Comparison of ENCODE assay signal across 1 cellular context in the genomic region with DNA sequence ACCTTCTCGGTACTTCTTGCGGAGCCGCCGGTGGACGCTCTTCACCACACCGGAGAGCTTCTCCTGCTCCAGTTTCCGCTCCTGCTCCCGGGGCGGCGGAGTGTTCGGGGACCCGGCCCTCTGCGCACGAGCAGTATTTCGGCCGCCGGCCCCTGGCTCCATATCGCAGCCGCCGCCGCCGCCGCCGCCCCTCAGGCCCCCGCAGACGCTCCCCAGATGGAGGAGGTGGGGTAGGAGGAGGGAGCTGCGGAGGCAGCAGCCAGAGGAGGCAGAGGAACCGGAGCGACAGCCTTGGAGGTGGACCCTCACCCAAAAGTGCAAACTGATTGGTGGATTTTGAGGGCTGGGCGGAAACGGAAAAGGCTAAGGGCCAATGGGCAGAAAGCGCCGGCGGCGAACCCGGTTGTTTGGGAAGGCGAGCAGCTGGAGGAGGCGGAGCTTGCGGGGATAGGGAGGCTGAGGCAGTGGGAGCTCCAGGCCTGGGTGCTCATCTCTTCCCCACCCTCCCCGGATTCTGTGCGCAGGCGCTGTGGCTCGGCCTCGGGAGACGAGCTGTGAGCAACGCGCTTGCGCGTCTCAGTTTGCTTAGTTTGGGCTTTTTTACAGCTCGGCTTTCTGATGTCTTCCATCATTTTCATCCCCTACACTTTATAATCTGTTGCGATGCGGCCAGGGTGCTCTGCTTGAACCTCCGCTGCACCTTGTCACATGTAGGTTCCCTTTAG.
TF ChIP-seq lines count a peak whose summit lies in the region.

No MANE protein-coding gene starts in this region.

TF ChIP-seq in HepG2, 621 proteins besides CTCF, POLR2A, EP300 and RAD21 (continued from another document and continues in another):
- TF ChIP-seq, protein P1, sequence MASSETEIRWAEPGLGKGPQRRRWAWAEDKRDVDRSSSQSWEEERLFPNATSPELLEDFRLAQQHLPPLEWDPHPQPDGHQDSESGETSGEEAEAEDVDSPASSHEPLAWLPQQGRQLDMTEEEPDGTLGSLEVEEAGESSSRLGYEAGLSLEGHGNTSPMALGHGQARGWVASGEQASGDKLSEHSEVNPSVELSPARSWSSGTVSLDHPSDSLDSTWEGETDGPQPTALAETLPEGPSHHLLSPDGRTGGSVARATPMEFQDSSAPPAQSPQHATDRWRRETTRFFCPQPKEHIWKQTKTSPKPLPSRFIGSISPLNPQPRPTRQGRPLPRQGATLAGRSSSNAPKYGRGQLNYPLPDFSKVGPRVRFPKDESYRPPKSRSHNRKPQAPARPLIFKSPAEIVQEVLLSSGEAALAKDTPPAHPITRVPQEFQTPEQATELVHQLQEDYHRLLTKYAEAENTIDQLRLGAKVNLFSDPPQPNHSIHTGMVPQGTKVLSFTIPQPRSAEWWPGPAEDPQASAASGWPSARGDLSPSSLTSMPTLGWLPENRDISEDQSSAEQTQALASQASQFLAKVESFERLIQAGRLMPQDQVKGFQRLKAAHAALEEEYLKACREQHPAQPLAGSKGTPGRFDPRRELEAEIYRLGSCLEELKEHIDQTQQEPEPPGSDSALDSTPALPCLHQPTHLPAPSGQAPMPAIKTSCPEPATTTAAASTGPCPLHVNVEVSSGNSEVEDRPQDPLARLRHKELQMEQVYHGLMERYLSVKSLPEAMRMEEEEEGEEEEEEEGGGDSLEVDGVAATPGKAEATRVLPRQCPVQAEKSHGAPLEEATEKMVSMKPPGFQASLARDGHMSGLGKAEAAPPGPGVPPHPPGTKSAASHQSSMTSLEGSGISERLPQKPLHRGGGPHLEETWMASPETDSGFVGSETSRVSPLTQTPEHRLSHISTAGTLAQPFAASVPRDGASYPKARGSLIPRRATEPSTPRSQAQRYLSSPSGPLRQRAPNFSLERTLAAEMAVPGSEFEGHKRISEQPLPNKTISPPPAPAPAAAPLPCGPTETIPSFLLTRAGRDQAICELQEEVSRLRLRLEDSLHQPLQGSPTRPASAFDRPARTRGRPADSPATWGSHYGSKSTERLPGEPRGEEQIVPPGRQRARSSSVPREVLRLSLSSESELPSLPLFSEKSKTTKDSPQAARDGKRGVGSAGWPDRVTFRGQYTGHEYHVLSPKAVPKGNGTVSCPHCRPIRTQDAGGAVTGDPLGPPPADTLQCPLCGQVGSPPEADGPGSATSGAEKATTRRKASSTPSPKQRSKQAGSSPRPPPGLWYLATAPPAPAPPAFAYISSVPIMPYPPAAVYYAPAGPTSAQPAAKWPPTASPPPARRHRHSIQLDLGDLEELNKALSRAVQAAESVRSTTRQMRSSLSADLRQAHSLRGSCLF (CRISPR knock-in tag; IDR thresholded peaks at IDR 0.05; ENCODE audit: borderline replicate concordance): no peak
- peak; percentile 4; the same call in 1 of the 2 replicates for TF ChIP-seq PHF20 (CRISPR knock-in tag; IDR thresholded peaks at IDR 0.05)
- no peak for TF ChIP-seq TGIF2 (CRISPR knock-in tag; IDR thresholded peaks at IDR 0.05)
- TF ChIP-seq RBFOX2 (IDR thresholded peaks at IDR 0.05; ENCODE audit: low read depth, low read length): peak; percentile 76
- no peak for TF ChIP-seq SMC3 (IDR thresholded peaks at IDR 0.05; ENCODE audit: low read length)
- TF ChIP-seq DMAP1 (CRISPR knock-in tag; IDR thresholded peaks at IDR 0.05): no peak; the same call in 1 of the 2 replicates
- TF ChIP-seq, protein P2, sequence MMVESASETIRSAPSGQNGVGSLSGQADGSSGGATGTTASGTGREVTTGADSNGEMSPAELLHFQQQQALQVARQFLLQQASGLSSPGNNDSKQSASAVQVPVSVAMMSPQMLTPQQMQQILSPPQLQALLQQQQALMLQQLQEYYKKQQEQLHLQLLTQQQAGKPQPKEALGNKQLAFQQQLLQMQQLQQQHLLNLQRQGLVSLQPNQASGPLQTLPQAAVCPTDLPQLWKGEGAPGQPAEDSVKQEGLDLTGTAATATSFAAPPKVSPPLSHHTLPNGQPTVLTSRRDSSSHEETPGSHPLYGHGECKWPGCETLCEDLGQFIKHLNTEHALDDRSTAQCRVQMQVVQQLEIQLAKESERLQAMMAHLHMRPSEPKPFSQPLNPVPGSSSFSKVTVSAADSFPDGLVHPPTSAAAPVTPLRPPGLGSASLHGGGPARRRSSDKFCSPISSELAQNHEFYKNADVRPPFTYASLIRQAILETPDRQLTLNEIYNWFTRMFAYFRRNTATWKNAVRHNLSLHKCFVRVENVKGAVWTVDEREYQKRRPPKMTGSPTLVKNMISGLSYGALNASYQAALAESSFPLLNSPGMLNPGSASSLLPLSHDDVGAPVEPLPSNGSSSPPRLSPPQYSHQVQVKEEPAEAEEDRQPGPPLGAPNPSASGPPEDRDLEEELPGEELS (CRISPR knock-in tag; IDR thresholded peaks at IDR 0.05): no peak
- TF ChIP-seq, protein P3, sequence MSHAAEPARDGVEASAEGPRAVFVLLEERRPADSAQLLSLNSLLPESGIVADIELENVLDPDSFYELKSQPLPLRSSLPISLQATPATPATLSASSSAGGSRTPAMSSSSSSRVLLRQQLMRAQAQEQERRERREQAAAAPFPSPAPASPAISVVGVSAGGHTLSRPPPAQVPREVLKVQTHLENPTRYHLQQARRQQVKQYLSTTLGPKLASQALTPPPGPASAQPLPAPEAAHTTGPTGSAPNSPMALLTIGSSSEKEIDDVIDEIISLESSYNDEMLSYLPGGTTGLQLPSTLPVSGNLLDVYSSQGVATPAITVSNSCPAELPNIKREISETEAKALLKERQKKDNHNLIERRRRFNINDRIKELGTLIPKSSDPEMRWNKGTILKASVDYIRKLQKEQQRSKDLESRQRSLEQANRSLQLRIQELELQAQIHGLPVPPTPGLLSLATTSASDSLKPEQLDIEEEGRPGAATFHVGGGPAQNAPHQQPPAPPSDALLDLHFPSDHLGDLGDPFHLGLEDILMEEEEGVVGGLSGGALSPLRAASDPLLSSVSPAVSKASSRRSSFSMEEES (CRISPR knock-in tag; IDR thresholded peaks at IDR 0.05): no peak
- peak; percentile 40; the same call in 1 of the 2 replicates for TF ChIP-seq FOXK1 (CRISPR knock-in tag; IDR thresholded peaks at IDR 0.05; ENCODE audit: borderline replicate concordance, low read depth)
- TF ChIP-seq, protein P4, sequence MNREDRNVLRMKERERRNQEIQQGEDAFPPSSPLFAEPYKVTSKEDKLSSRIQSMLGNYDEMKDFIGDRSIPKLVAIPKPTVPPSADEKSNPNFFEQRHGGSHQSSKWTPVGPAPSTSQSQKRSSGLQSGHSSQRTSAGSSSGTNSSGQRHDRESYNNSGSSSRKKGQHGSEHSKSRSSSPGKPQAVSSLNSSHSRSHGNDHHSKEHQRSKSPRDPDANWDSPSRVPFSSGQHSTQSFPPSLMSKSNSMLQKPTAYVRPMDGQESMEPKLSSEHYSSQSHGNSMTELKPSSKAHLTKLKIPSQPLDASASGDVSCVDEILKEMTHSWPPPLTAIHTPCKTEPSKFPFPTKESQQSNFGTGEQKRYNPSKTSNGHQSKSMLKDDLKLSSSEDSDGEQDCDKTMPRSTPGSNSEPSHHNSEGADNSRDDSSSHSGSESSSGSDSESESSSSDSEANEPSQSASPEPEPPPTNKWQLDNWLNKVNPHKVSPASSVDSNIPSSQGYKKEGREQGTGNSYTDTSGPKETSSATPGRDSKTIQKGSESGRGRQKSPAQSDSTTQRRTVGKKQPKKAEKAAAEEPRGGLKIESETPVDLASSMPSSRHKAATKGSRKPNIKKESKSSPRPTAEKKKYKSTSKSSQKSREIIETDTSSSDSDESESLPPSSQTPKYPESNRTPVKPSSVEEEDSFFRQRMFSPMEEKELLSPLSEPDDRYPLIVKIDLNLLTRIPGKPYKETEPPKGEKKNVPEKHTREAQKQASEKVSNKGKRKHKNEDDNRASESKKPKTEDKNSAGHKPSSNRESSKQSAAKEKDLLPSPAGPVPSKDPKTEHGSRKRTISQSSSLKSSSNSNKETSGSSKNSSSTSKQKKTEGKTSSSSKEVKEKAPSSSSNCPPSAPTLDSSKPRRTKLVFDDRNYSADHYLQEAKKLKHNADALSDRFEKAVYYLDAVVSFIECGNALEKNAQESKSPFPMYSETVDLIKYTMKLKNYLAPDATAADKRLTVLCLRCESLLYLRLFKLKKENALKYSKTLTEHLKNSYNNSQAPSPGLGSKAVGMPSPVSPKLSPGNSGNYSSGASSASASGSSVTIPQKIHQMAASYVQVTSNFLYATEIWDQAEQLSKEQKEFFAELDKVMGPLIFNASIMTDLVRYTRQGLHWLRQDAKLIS (CRISPR knock-in tag; IDR thresholded peaks at IDR 0.05): no peak
- no peak for TF ChIP-seq ZNF570 (CRISPR knock-in tag; IDR thresholded peaks at IDR 0.05; ENCODE audit: borderline replicate concordance)
- TF ChIP-seq, protein P5, sequence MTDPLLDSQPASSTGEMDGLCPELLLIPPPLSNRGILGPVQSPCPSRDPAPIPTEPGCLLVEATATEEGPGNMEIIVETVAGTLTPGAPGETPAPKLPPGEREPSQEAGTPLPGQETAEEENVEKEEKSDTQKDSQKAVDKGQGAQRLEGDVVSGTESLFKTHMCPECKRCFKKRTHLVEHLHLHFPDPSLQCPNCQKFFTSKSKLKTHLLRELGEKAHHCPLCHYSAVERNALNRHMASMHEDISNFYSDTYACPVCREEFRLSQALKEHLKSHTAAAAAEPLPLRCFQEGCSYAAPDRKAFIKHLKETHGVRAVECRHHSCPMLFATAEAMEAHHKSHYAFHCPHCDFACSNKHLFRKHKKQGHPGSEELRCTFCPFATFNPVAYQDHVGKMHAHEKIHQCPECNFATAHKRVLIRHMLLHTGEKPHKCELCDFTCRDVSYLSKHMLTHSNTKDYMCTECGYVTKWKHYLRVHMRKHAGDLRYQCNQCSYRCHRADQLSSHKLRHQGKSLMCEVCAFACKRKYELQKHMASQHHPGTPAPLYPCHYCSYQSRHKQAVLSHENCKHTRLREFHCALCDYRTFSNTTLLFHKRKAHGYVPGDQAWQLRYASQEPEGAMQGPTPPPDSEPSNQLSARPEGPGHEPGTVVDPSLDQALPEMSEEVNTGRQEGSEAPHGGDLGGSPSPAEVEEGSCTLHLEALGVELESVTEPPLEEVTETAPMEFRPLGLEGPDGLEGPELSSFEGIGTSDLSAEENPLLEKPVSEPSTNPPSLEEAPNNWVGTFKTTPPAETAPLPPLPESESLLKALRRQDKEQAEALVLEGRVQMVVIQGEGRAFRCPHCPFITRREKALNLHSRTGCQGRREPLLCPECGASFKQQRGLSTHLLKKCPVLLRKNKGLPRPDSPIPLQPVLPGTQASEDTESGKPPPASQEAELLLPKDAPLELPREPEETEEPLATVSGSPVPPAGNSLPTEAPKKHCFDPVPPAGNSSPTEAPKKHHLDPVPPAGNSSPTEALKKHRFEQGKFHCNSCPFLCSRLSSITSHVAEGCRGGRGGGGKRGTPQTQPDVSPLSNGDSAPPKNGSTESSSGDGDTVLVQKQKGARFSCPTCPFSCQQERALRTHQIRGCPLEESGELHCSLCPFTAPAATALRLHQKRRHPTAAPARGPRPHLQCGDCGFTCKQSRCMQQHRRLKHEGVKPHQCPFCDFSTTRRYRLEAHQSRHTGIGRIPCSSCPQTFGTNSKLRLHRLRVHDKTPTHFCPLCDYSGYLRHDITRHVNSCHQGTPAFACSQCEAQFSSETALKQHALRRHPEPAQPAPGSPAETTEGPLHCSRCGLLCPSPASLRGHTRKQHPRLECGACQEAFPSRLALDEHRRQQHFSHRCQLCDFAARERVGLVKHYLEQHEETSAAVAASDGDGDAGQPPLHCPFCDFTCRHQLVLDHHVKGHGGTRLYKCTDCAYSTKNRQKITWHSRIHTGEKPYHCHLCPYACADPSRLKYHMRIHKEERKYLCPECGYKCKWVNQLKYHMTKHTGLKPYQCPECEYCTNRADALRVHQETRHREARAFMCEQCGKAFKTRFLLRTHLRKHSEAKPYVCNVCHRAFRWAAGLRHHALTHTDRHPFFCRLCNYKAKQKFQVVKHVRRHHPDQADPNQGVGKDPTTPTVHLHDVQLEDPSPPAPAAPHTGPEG (CRISPR knock-in tag; IDR thresholded peaks at IDR 0.05): no peak
- no peak for TF ChIP-seq RARG (CRISPR knock-in tag; IDR thresholded peaks at IDR 0.05; ENCODE audit: low read depth)
- no peak for TF ChIP-seq ZNF782 (CRISPR knock-in tag; IDR thresholded peaks at IDR 0.05; ENCODE audit: borderline replicate concordance)
- peak; percentile 28; the same call in 1 of the 2 replicates for TF ChIP-seq ZNF788 (CRISPR knock-in tag; IDR thresholded peaks at IDR 0.05; ENCODE audit: borderline replicate concordance)
- TF ChIP-seq ZNF451 (CRISPR knock-in tag; IDR thresholded peaks at IDR 0.05): 0 out of 2 replicates have a peak, but pooled peaks have one; percentile 11
- TF ChIP-seq FOXA3 (CRISPR knock-in tag; IDR thresholded peaks at IDR 0.05): peak; percentile 15
- TF ChIP-seq ZNF350 (CRISPR knock-in tag; IDR thresholded peaks at IDR 0.05; ENCODE audit: borderline replicate concordance, low read depth): no peak
- peak; percentile 63; the same call in 1 of the 2 replicates for TF ChIP-seq YEATS2 (CRISPR knock-in tag; IDR thresholded peaks at IDR 0.05; ENCODE audit: borderline replicate concordance)
- no peak for TF ChIP-seq MYNN (CRISPR knock-in tag; IDR thresholded peaks at IDR 0.05; ENCODE audit: low read depth)
- TF ChIP-seq, protein P6, sequence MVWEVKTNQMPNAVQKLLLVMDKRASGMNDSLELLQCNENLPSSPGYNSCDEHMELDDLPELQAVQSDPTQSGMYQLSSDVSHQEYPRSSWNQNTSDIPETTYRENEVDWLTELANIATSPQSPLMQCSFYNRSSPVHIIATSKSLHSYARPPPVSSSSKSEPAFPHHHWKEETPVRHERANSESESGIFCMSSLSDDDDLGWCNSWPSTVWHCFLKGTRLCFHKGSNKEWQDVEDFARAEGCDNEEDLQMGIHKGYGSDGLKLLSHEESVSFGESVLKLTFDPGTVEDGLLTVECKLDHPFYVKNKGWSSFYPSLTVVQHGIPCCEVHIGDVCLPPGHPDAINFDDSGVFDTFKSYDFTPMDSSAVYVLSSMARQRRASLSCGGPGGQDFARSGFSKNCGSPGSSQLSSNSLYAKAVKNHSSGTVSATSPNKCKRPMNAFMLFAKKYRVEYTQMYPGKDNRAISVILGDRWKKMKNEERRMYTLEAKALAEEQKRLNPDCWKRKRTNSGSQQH (CRISPR knock-in tag; IDR thresholded peaks at IDR 0.05; ENCODE audit: low read depth): peak; percentile 12; the same call in 1 of the 2 replicates
- TF ChIP-seq, protein P7, sequence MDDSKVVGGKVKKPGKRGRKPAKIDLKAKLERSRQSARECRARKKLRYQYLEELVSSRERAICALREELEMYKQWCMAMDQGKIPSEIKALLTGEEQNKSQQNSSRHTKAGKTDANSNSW (CRISPR knock-in tag; IDR thresholded peaks at IDR 0.05; ENCODE audit: borderline replicate concordance): no peak
- TF ChIP-seq, protein P8, sequence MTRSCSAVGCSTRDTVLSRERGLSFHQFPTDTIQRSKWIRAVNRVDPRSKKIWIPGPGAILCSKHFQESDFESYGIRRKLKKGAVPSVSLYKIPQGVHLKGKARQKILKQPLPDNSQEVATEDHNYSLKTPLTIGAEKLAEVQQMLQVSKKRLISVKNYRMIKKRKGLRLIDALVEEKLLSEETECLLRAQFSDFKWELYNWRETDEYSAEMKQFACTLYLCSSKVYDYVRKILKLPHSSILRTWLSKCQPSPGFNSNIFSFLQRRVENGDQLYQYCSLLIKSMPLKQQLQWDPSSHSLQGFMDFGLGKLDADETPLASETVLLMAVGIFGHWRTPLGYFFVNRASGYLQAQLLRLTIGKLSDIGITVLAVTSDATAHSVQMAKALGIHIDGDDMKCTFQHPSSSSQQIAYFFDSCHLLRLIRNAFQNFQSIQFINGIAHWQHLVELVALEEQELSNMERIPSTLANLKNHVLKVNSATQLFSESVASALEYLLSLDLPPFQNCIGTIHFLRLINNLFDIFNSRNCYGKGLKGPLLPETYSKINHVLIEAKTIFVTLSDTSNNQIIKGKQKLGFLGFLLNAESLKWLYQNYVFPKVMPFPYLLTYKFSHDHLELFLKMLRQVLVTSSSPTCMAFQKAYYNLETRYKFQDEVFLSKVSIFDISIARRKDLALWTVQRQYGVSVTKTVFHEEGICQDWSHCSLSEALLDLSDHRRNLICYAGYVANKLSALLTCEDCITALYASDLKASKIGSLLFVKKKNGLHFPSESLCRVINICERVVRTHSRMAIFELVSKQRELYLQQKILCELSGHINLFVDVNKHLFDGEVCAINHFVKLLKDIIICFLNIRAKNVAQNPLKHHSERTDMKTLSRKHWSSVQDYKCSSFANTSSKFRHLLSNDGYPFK (CRISPR knock-in tag; IDR thresholded peaks at IDR 0.05; ENCODE audit: borderline replicate concordance): peak; percentile 33; the same call in 1 of the 2 replicates
- peak; percentile 75 for TF ChIP-seq HDAC1 (CRISPR knock-in tag; IDR thresholded peaks at IDR 0.05)
- 0 out of 2 replicates have a peak, but pooled peaks have one; percentile 71 for TF ChIP-seq PCBP1 (IDR thresholded peaks at IDR 0.05; ENCODE audit: borderline replicate concordance, low read depth, low read length)
